Comparison of ENCODE assay signal across 8 cellular contexts in the genomic region with DNA sequence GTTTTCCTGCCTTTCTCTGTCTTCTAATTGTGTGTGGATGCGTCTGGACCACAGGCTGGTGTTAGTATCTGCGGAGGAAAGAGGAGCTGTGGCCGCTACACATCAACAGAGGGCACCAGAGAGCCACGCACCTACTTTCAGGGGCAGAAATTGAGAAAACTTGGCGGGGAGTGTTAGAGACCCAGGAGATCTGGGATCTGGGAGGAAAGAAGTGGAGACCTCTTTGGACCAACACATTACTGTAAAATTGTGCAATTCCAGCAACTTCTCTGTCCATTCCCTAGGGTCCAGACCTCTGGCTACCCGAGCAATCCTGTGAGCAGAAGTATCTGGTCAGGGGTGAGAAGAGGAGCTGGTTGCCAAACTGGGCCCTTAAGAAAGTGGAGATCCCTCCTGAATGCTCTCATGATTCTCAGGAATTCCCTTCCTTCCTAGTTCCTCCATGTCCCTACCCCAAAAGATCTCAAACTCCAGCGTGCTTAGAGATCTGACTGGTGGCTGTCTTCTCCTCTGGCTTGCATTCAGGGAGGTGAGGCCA. TPM values are rescaled to one million over a fixed set of nuclear protein-coding genes. Genes with fewer than 3 reads are reported as not detected.
DNase-seq lines count a peak whose midpoint lies in the region; ATAC-seq and TF ChIP-seq lines count a peak whose summit lies in the region.

No MANE protein-coding gene starts in this region.

- intact Hi-C loops in Calu3 (cut with micrococcal nuclease; ENCODE audit: unreplicated experiment): loop anchor here (1.0 to 2.0 kb wide), 5 partner anchors 26 to 129 kb away; no protein-coding TSS in a partner anchor
- intact Hi-C loops in adrenal gland (cut with DNase I): loop anchor here (2.0 to 5.0 kb wide), 3 partner anchors 45 to 95 kb away; no protein-coding TSS in a partner anchor
- intact Hi-C loops in right cardiac atrium (cut with DNase I): loop anchor here (5.0 to 10.0 kb wide), 5 partner anchors 45 to 130 kb away; no protein-coding TSS in a partner anchor

- H3K27ac ChIP-seq in HL-60 (replicated peaks) (no peak overlapping the region), adrenal gland (peak overlapping the region in 4 of 5 donors; percentile 44 to 91 (median 52)), right cardiac atrium (ENCODE audit: low read length) (peak overlapping the region; percentile 74)

- peak overlapping the region; percentile 29 for H3K27ac Mint-ChIP-seq in Calu3 (ENCODE audit: unreplicated experiment)

- H3K27me3 ChIP-seq in HL-60 (ENCODE audit: insufficient read depth, poor library complexity, severe bottlenecking) (peaks cover 37% of the 10 kb centered on the region), adrenal gland (no peaks in the 10 kb centered on the region), right cardiac atrium (ENCODE audit: control insufficient read depth, insufficient read depth) (no peaks in the 10 kb centered on the region)

- CTCF ChIA-PET in Calu3 (lab: Charles Lee): interaction anchor here (0.6 to 6.3 kb wide), 20 partner anchors 8 to 194 kb away, joined by 3 to 137 read pairs (median 4); no protein-coding TSS in a partner anchor

- H3K36me3 ChIP-seq in adrenal gland (replicated peaks in 1 of 2): no peaks in the 10 kb centered on the region

- peaks cover 36% of the 10 kb centered on the region for H3K4me1 Mint-ChIP-seq in Calu3 (ENCODE audit: low read depth, unreplicated experiment)

- H3K27me3 Mint-ChIP-seq in Calu3 (ENCODE audit: unreplicated experiment): peaks cover 24% of the 10 kb centered on the region

- TF ChIP-seq CTCF in Calu3 (IDR thresholded peaks at IDR 0.05; ENCODE audit: unreplicated experiment) (peak; percentile 92), HL-60 (IDR thresholded peaks at IDR 0.05; ENCODE audit: insufficient read depth, low read length) (peak; percentile 83), adrenal gland (IDR thresholded peaks at IDR 0.05) (peak; percentile 84 to 98 (median 94)), retinal pigment epithelial cell (conservative IDR thresholded peaks at IDR 0.05; ENCODE audit: low read depth, low read length) (peak; percentile 99)

- no peaks in the 10 kb centered on the region for H3K9me3 Mint-ChIP-seq in Calu3 (ENCODE audit: low read depth, unreplicated experiment)

- H3K36me3 Mint-ChIP-seq in Calu3 (ENCODE audit: insufficient read depth, unreplicated experiment): peaks cover 33% of the 10 kb centered on the region

- peaks cover 25% of the 10 kb centered on the region in 2 donors for H3K4me1 ChIP-seq in adrenal gland (replicated peaks in 1 of 2)
- H3K4me1 ChIP-seq in right cardiac atrium (ENCODE audit: control insufficient read depth, insufficient read depth, low read length): peaks cover 8% of the 10 kb centered on the region

- H3K4me3 Mint-ChIP-seq in Calu3 (ENCODE audit: low read depth, unreplicated experiment): peak overlapping the region; percentile 93

- H3K4me3 ChIP-seq in HL-60 (replicated peaks; ENCODE audit: insufficient read depth, low read length) (no peak overlapping the region), adrenal gland (no peak overlapping the region), right cardiac atrium (ENCODE audit: low read length) (no peak overlapping the region), retinal pigment epithelial cell (ENCODE audit: low read length) (no peak overlapping the region)

- peak; percentile 64 to 67 for ATAC-seq in right cardiac atrium
- no peak for ATAC-seq in HG03565 (IDR thresholded peaks at IDR 0.05; ENCODE audit: unreplicated experiment)

- TF ChIP-seq POLR2A in adrenal gland (IDR thresholded peaks at IDR 0.05): no peak

- BruUV-seq in Calu3 (replicated peaks; lab: Mats Ljungman, UMichigan): no TSS peak

- peak; percentile 83 for DNase-seq in Calu3
- peak in 1 of 2 experiments; percentile 38 for DNase-seq in HL-60 (ENCODE audit: low read depth in 1 of 2, low spot score in 1 of 2)
- peak; percentile 61 for DNase-seq in RKO (ENCODE audit: low spot score)
- DNase-seq in adrenal gland: peak; percentile 65 to 87 (median 77)
- peak; percentile 74 to 89 (median 83) for DNase-seq in right cardiac atrium
- DNase-seq in retinal pigment epithelial cell (ENCODE audit: low read depth): no peak
- DNase-seq in cortex of kidney (lab: John Stamatoyannopoulos, UW): no peak

- H3K9me3 ChIP-seq in adrenal gland (replicated peaks in 1 of 3) (no peaks in the 10 kb centered on the region), right cardiac atrium (ENCODE audit: control insufficient read depth, low read length) (no peaks in the 10 kb centered on the region)

- WGBS in adrenal gland, 4 donors: 20 to 26% (median 24%) methylated on average over 7 of the region's 7 CpGs
- WGBS in right cardiac atrium: 16% methylated on average over 7 of the region's 7 CpGs

RNA-seq across cellular contexts. Expression of a gene that starts 1.3 kb away (rescaled TPM):
- total RNA-seq in Calu3 (2022): 19.0 and 31.4 TPM in 2 replicates
- total RNA-seq in adrenal gland: 10 to 100 TPM; 23.6 to 57.2 (median 50.4) TPM
- polyA plus RNA-seq in adrenal gland: 10 to 100 TPM; 10.1 to 13.9 (median 11.2) TPM
- 10 to 100 TPM; 11.7 to 19.0 (median 15.6) TPM for total RNA-seq in right cardiac atrium
- 6.0 TPM for polyA plus RNA-seq in right cardiac atrium

Comparison
In these comparisons a context has a peak if more than half of its experiments do, and no peak if none do; other contexts are left out.
1. DNase-seq: peak in Calu3 (single experiment), RKO (single experiment), adrenal gland (7 of 7) and right cardiac atrium (3 of 3); none in retinal pigment epithelial cell (single experiment) and cortex of kidney (single experiment).
2. Peak in every context shown above with its lines, with median percentiles within 50 percentile points of each other: CTCF ChIP-seq.